8 cellular contexts compared by ENCODE assay signal in genomic region chr12:57216014-57216891, GRCh38. TPM values are rescaled to one million over a fixed set of nuclear protein-coding genes. Genes with fewer than 3 reads are reported as not detected.
DNase-seq lines count a peak whose midpoint lies in the region; ATAC-seq and TF ChIP-seq lines count a peak whose summit lies in the region.

Gene NXPH4, plus strand, starts transcription at chr12:57216794. Its CDS starts 176 bp downstream, at chr12:57216970.

- H3K4me2 ChIP-seq in IMR-90 (ENCODE audit: low read depth, low read length) (peak within 1 kb of the TSS; percentile 90), neuronal stem cell (ENCODE audit: insufficient read depth, low read length, poor library complexity, severe bottlenecking) (peak within 1 kb of the TSS; percentile 92)

- H2AFZ ChIP-seq in IMR-90 (replicated peaks; ENCODE audit: low read length, poor library complexity) (peak within 1 kb of the TSS; percentile 82), neuronal stem cell (ENCODE audit: low read length) (peak within 1 kb of the TSS; percentile 83)

- peak within 1 kb of the TSS; percentile 4 for H2BK12ac ChIP-seq in neuronal stem cell (ENCODE audit: low read length)

- TF ChIP-seq CTCF in IMR-90 (conservative IDR thresholded peaks at IDR 0.05; ENCODE audit: low read depth, low read length), result no peak; the same call in 1 of the 2 replicates
- TF ChIP-seq CTCF in endodermal cell (conservative IDR thresholded peaks at IDR 0.05), result no peak

- peak within 1 kb of the TSS; percentile 72 for H3K4me3 Mint-ChIP-seq in activated CD4-positive, alpha-beta T cell treated with anti-CD3 and anti-CD28 coated beads, Interleukin-2, amount 10 ng/mL, durations not matched to agents 7 days and 5 days
- peak within 1 kb of the TSS; percentile 48 for H3K4me3 Mint-ChIP-seq in endodermal cell

- H3K79me1 ChIP-seq in IMR-90 (ENCODE audit: low read depth in 1 of 2, low read length in 2 of 2) (peaks cover 0 to 7% of the 10 kb centered on the region in 2 experiments; a peak in 1 of 4 replicates), neuronal stem cell (ENCODE audit: low read depth, low read length) (no peaks in the 10 kb centered on the region)

- H2AK5ac ChIP-seq in IMR-90 (ENCODE audit: low read depth, low read length) (peak within 1 kb of the TSS; percentile 81), neuronal stem cell (ENCODE audit: low read depth, low read length) (peak within 1 kb of the TSS; percentile 60)

- ATAC-seq in IMR-90 (ENCODE audit: low read depth), result peak; percentile 46
- no peak for ATAC-seq in GM21360 (IDR thresholded peaks at IDR 0.05; ENCODE audit: unreplicated experiment)

- H3K4me3 ChIP-seq in IMR-90 (ENCODE audit: insufficient read depth, low read depth, low read length) (peak within 1 kb of the TSS; percentile 73), endodermal cell (ENCODE audit: low read length) (peak within 1 kb of the TSS; percentile 64), neuronal stem cell (ENCODE audit: low read length in 2 of 2) (peak within 1 kb of the TSS; percentile 29 to 65)

- H3K9me3 ChIP-seq in IMR-90 (ENCODE audit: control insufficient read depth, insufficient read depth, low read length) (no peaks in the 10 kb centered on the region), endodermal cell (ENCODE audit: control insufficient read depth, low read length) (no peaks in the 10 kb centered on the region), neuronal stem cell (replicated peaks in 1 of 2; ENCODE audit: control insufficient read depth in 2 of 2, insufficient read depth in 1 of 2, low read depth in 1 of 2, low read length in 2 of 2) (no peaks in the 10 kb centered on the region)

- peak within 1 kb of the TSS; percentile 51 for H3K27ac Mint-ChIP-seq in activated CD4-positive, alpha-beta T cell treated with anti-CD3 and anti-CD28 coated beads, Interleukin-2, amount 10 ng/mL, durations not matched to agents 7 days and 5 days
- no peak within 1 kb of the TSS for H3K27ac Mint-ChIP-seq in endodermal cell

- H3K14ac ChIP-seq in IMR-90 (replicated peaks; ENCODE audit: low read depth, low read length) (peak within 1 kb of the TSS; percentile 47; the same call in 1 of the 2 replicates), neuronal stem cell (ENCODE audit: low read length) (peak within 1 kb of the TSS; percentile 44)

- H2BK20ac ChIP-seq in IMR-90 (ENCODE audit: low read depth, low read length), result no peak within 1 kb of the TSS

- H2BK120ac ChIP-seq in IMR-90 (ENCODE audit: low read depth, low read length) (no peak within 1 kb of the TSS), neuronal stem cell (ENCODE audit: low read depth, low read length) (no peak within 1 kb of the TSS)

- no peak for TF ChIP-seq POLR2A in IMR-90 (IDR thresholded peaks at IDR 0.05; ENCODE audit: low read depth, low read length)

- no TSS peak for BruUV-seq in IMR-90 (replicated peaks; lab: Mats Ljungman, UMichigan)

- no peak within 1 kb of the TSS for H2BK15ac ChIP-seq in IMR-90 (ENCODE audit: low read depth, low read length)
- peak within 1 kb of the TSS; percentile 33 for H2BK15ac ChIP-seq in neuronal stem cell (ENCODE audit: low read length)

- in situ Hi-C loops in IMR-90 (cut with MboI; ENCODE audit: low sequenced_read_pairs), result no loop called here

- peaks cover 56% of the 10 kb centered on the region for H4K20me1 ChIP-seq in IMR-90 (ENCODE audit: insufficient read depth, low read length)

- peaks cover 61% of the 10 kb centered on the region for H3K27me3 ChIP-seq in IMR-90 (ENCODE audit: control insufficient read depth, insufficient read depth, low read length)
- H3K27me3 ChIP-seq in endodermal cell (ENCODE audit: control insufficient read depth, insufficient read depth, low read length, poor library complexity, severe bottlenecking), result peaks cover 77% of the 10 kb centered on the region
- H3K27me3 ChIP-seq in neuronal stem cell (ENCODE audit: control insufficient read depth in 3 of 3, insufficient read depth in 3 of 3, low read depth in 1 of 3, low read length in 3 of 3), result peaks cover 42 to 76% (median 65%) of the 10 kb centered on the region in 3 experiments

- H4K8ac ChIP-seq in IMR-90 (ENCODE audit: low read depth in 2 of 2, low read length in 2 of 2) (no peak within 1 kb of the TSS), neuronal stem cell (ENCODE audit: low read depth, low read length) (no peak within 1 kb of the TSS)

- H3K4me1 ChIP-seq in IMR-90 (ENCODE audit: control insufficient read depth, insufficient read depth, low read length) (peaks cover 7% of the 10 kb centered on the region), endodermal cell (ENCODE audit: control insufficient read depth, insufficient read depth, low read length) (peaks cover 4% of the 10 kb centered on the region), neuronal stem cell (ENCODE audit: control insufficient read depth in 2 of 2, insufficient read depth in 1 of 2, low read depth in 1 of 2, low read length in 2 of 2) (peaks cover 27 to 35% of the 10 kb centered on the region in 2 donors)

- POLR2A ChIA-PET in IMR-90 (lab: Charles Lee; ENCODE audit: unreplicated experiment), result interaction anchor here (0.6 kb wide), 1 partner anchor 13 kb away, joined by 5 read pairs; the partner anchor contains the start of gene SHMT2
- POLR2A ChIA-PET in activated CD4-positive, alpha-beta T cell treated with anti-CD3 and anti-CD28 coated beads, Interleukin-2, amount 10 ng/mL, durations not matched to agents 7 days and 5 days (lab: Charles Lee), result no interaction called here

- peaks cover 41% of the 10 kb centered on the region for H3K4me1 Mint-ChIP-seq in activated CD4-positive, alpha-beta T cell treated with anti-CD3 and anti-CD28 coated beads, Interleukin-2, amount 10 ng/mL, durations not matched to agents 7 days and 5 days
- H3K4me1 Mint-ChIP-seq in endodermal cell, result peaks cover 40% of the 10 kb centered on the region

- H3K36me3 ChIP-seq in IMR-90 (ENCODE audit: control insufficient read depth, insufficient read depth, low read length), result peaks cover 26% of the 10 kb centered on the region
- H3K36me3 ChIP-seq in endodermal cell (ENCODE audit: control insufficient read depth, insufficient read depth, low read length), result no peaks in the 10 kb centered on the region
- peaks cover 7 to 24% of the 10 kb centered on the region in 2 donors for H3K36me3 ChIP-seq in neuronal stem cell (replicated peaks in 1 of 2; ENCODE audit: control insufficient read depth in 2 of 2, insufficient read depth in 2 of 2, low read length in 2 of 2)

- 2% methylated on average over 49 of the region's 99 CpGs; no CpG with 5 or more reads in 1 of the 2 experiments for whole genome bisulfite sequencing in IMR-90 (ENCODE audit: extremely low coverage in 2 of 2, insufficient read length in 1 of 2), 2 experiments
- WGBS in endodermal cell (ENCODE audit: insufficient coverage in 1 of 2, insufficient read length in 1 of 2), 2 experiments, result 1% methylated on average over 11 to 91 of the region's 99 CpGs
- no CpG with 5 or more reads among the region's 99 CpGs for WGBS in neuronal stem cell (ENCODE audit: extremely low coverage in 2 of 2, insufficient read length in 2 of 2, insufficient replicate concordance in 1 of 2), 2 donors

- TF ChIP-seq RAD21 in IMR-90 (IDR thresholded peaks at IDR 0.05; ENCODE audit: low read length), result no peak

- peak; percentile 85 for DNase-seq in GM03348 (ENCODE audit: low spot score)
- DNase-seq in IMR-90, result no peak
- DNase-seq in activated CD4-positive, alpha-beta T cell treated with anti-CD3 and anti-CD28 coated beads, Interleukin-2, amount 10 ng/mL, durations not matched to agents 7 days and 5 days, result peak; percentile 59
- peak; percentile 91 for DNase-seq in endodermal cell
- no peak for DNase-seq in neuronal stem cell (ENCODE audit: low spot score)
- DNase-seq in KG1 (lab: John Stamatoyannopoulos, UW), result no peak
- no peak for DNase-seq in OCI-M1 (lab: John Stamatoyannopoulos, UW)

- H4K91ac ChIP-seq in IMR-90 (ENCODE audit: insufficient read depth, low read depth, low read length), result no peak within 1 kb of the TSS
- no peak within 1 kb of the TSS for H4K91ac ChIP-seq in neuronal stem cell (ENCODE audit: low read depth, low read length, poor library complexity)

- H3K27me3 Mint-ChIP-seq in activated CD4-positive, alpha-beta T cell treated with anti-CD3 and anti-CD28 coated beads, Interleukin-2, amount 10 ng/mL, durations not matched to agents 7 days and 5 days, result peaks cover 67% of the 10 kb centered on the region
- H3K27me3 Mint-ChIP-seq in endodermal cell (ENCODE audit: insufficient read depth), result peaks cover 74% of the 10 kb centered on the region

- no peaks in the 10 kb centered on the region for H3K36me3 Mint-ChIP-seq in activated CD4-positive, alpha-beta T cell treated with anti-CD3 and anti-CD28 coated beads, Interleukin-2, amount 10 ng/mL, durations not matched to agents 7 days and 5 days (ENCODE audit: low read depth)
- H3K36me3 Mint-ChIP-seq in endodermal cell (ENCODE audit: low read depth), result peaks cover 3% of the 10 kb centered on the region

- intact Hi-C loops in IMR-90 (cut with micrococcal nuclease), result no loop called here

- H3K9me3 Mint-ChIP-seq in activated CD4-positive, alpha-beta T cell treated with anti-CD3 and anti-CD28 coated beads, Interleukin-2, amount 10 ng/mL, durations not matched to agents 7 days and 5 days, result no peaks in the 10 kb centered on the region
- no peaks in the 10 kb centered on the region for H3K9me3 Mint-ChIP-seq in endodermal cell

- H3K9me1 ChIP-seq in IMR-90 (ENCODE audit: insufficient read depth, low read length), result no peaks in the 10 kb centered on the region

- H3K18ac ChIP-seq in IMR-90 (ENCODE audit: low read depth, low read length) (no peak within 1 kb of the TSS), neuronal stem cell (ENCODE audit: low read length) (peak within 1 kb of the TSS; percentile 71)

- no peak within 1 kb of the TSS for H3K56ac ChIP-seq in IMR-90 (ENCODE audit: extremely low read depth, insufficient read depth, low read length)

- no peak within 1 kb of the TSS for H4K5ac ChIP-seq in IMR-90 (ENCODE audit: low read depth, low read length)

- H2AK9ac ChIP-seq in IMR-90 (replicated peaks; ENCODE audit: low read depth, low read length, poor library complexity), result peak within 1 kb of the TSS; percentile 91

- dilution Hi-C loops in IMR-90 (cut with HindIII; ENCODE audit: low sequenced_read_pairs, unreplicated experiment), result no loop called here

- H3K4ac ChIP-seq in IMR-90 (ENCODE audit: low read depth, low read length), result no peak within 1 kb of the TSS; the same call in 1 of the 2 replicates
- no peak within 1 kb of the TSS for H3K4ac ChIP-seq in neuronal stem cell (ENCODE audit: low read length)

- CTCF ChIA-PET in IMR-90 (lab: Yijun Ruan, JAX), result interaction anchor here (1.2 to 3.5 kb wide), 2 partner anchors 23 to 26 kb away, joined by 6 to 25 read pairs; no protein-coding TSS in a partner anchor
- CTCF ChIA-PET in activated CD4-positive, alpha-beta T cell treated with anti-CD3 and anti-CD28 coated beads, Interleukin-2, amount 10 ng/mL, durations not matched to agents 7 days and 5 days (lab: Charles Lee), result interaction anchor here (0.7 to 5.9 kb wide), 8 partner anchors 9 to 195 kb away, joined by 3 to 142 read pairs (median 20); partner anchors contain the start of gene SHMT2

- H3K23ac ChIP-seq in IMR-90 (ENCODE audit: low read depth, low read length) (peak within 1 kb of the TSS; percentile 78), neuronal stem cell (ENCODE audit: low read depth, low read length, poor library complexity) (peak within 1 kb of the TSS; percentile 98)

- H2BK5ac ChIP-seq in IMR-90 (ENCODE audit: low read depth, low read length, poor library complexity, severe bottlenecking) (no peak within 1 kb of the TSS), neuronal stem cell (ENCODE audit: low read length) (no peak within 1 kb of the TSS)

- H3K9ac ChIP-seq in IMR-90 (ENCODE audit: low read depth, low read length), result peak within 1 kb of the TSS; percentile 3; the same call in 1 of the 2 replicates
- H3K9ac ChIP-seq in endodermal cell (ENCODE audit: extremely low read depth, low read length, poor library complexity, severe bottlenecking), result no peak within 1 kb of the TSS
- H3K9ac ChIP-seq in neuronal stem cell (ENCODE audit: low read depth, low read length, poor library complexity), result peak within 1 kb of the TSS; percentile 81

- H3K27ac ChIP-seq in IMR-90 (ENCODE audit: insufficient read depth, low read length), result no peak within 1 kb of the TSS; the same call in 1 of the 2 replicates
- no peak within 1 kb of the TSS for H3K27ac ChIP-seq in endodermal cell (ENCODE audit: low read depth, low read length)
- no peak within 1 kb of the TSS for H3K27ac ChIP-seq in neuronal stem cell (replicated peaks; ENCODE audit: low read length)

RNA-seq across cellular contexts. Expression of gene NXPH4, which starts in this region (rescaled TPM):
- total RNA-seq in IMR-90 (2012; rRNA removed), result 0.36 and 0.56 TPM in 2 replicates
- polyA plus RNA-seq in IMR-90 (2012; rRNA removed), result 3.3 and 3.8 TPM in 2 replicates
- polyA plus RNA-seq in IMR-90 (2012; cell fraction: cytosol; rRNA removed), result 4.8 and 7.5 TPM in 2 replicates
- polyA plus RNA-seq in IMR-90 (2012; cell fraction: nucleus; rRNA removed; ENCODE audit: low replicate concordance), result 3.3 and 5.8 TPM in 2 replicates
- under 1 TPM; 0.29 to 0.32 TPM for total RNA-seq in activated CD4-positive, alpha-beta T cell treated with anti-CD3 and anti-CD28 coated beads, Interleukin-2, amount 10 ng/mL, durations not matched to agents 7 days and 5 days
- 1 to 10 TPM in 1 of 2 donors, under 1 TPM in 1; 0.31 to 1.1 TPM for total RNA-seq in endodermal cell
- 7.8 TPM for polyA plus RNA-seq in endodermal cell (2013, experiment 1 of 2)
- 6.4 TPM for polyA plus RNA-seq in endodermal cell (2013, experiment 2 of 2)
- polyA plus RNA-seq in neuronal stem cell (2013, experiment 1 of 2), result 0.26 TPM
- 0.29 TPM for polyA plus RNA-seq in neuronal stem cell (2013, experiment 2 of 2)

Comparison
In these comparisons a context has a peak if more than half of its experiments do, and no peak if none do; other contexts are left out.
1. Peak in DNase-seq in activated CD4-positive, alpha-beta T cell treated with anti-CD3 and anti-CD28 coated beads, Interleukin-2, amount 10 ng/mL, durations not matched to agents 7 days and 5 days; RNA of the gene not detected or under 1 TPM.
2. DNase-seq: peak in GM03348 (single experiment) and endodermal cell (single experiment); none in IMR-90 (single experiment), neuronal stem cell (single experiment), KG1 (single experiment) and OCI-M1 (single experiment).
3. Peak in every context shown above with its lines, with median percentiles within 50 percentile points of each other: H3K4me3 ChIP-seq.